33 cellular contexts compared by ENCODE assay signal in the genomic region with DNA sequence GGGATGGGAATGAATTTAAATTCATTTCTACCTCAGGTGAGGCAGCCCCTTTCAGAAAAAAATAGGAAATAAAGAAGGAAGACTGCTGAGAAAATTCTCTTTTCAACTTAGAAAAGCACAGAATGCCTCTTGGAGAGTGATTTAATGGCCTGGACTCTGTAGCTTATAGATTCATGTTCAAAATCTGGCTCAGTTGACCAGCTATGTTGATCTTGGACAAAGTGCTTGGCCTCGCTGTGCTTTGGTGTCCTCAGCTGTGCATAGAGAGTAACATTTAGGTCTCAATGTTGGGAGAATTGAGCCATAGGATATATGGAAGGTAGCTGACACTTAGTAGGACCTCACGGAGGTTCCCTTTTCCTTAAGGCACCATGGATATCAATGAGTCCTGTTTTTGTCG. TPM values are rescaled to one million over a fixed set of nuclear protein-coding genes. Genes with fewer than 3 reads are reported as not detected.
"Had no signal": no experiment of that assay in that cellular context is flagged by ENCODE, and none has a peak within 500 bp of the region (broad histone marks: within the 10 kb centered on the region; RNA-seq: fewer than 3 reads in every experiment).

No MANE protein-coding gene starts in this region.

- ATAC-seq: effector memory CD8-positive, alpha-beta T cell; esophagus mucosa; foreskin keratinocyte; gastrocnemius medialis; gastroesophageal sphincter; heart left ventricle; heart right ventricle had no signal

- H3K4me3 ChIP-seq: colonic mucosa, coronary artery, dorsolateral prefrontal cortex, esophagus muscularis mucosa, esophagus squamous epithelium, gastrocnemius medialis, gastroesophageal sphincter, heart left ventricle, heart right ventricle had no signal

- FAIRE-seq: colon, endometrium, endothelial cell of umbilical vein, frontal cortex had no signal

- H3K27me3 ChIP-seq: colonic mucosa, esophagus muscularis mucosa, esophagus squamous epithelium, foreskin keratinocyte, gastrocnemius medialis, gastroesophageal sphincter had no signal

- DNase-seq: colonic mucosa; cortex of kidney; dermis blood vessel endothelial cell; dorsolateral prefrontal cortex; effector CD4-positive, alpha-beta T cell; effector CD8-positive, alpha-beta T cell; effector memory CD4-positive, alpha-beta T cell; effector memory CD8-positive, alpha-beta T cell; endodermal cell; erythroblast; esophagus squamous epithelium; foreskin fibroblast; foreskin keratinocyte; foreskin melanocyte; gastrocnemius medialis; glutamatergic neuron; head of caudate nucleus; heart left ventricle; heart right ventricle had no signal

- H3K9me3 ChIP-seq: colonic mucosa, esophagus muscularis mucosa, esophagus squamous epithelium, gastrocnemius medialis, gastroesophageal sphincter had no signal

- H3K36me3 ChIP-seq: colonic mucosa, esophagus muscularis mucosa, esophagus squamous epithelium, gastrocnemius medialis, gastroesophageal sphincter, heart left ventricle, heart right ventricle had no signal

- H3K27ac ChIP-seq: colonic mucosa, coronary artery, dorsolateral prefrontal cortex, epithelial cell of prostate, esophagus muscularis mucosa, esophagus squamous epithelium, foreskin keratinocyte, gastrocnemius medialis, gastroesophageal sphincter, heart left ventricle, heart right ventricle had no signal

- H3K4me1 ChIP-seq: colonic mucosa, esophagus muscularis mucosa, esophagus squamous epithelium, foreskin keratinocyte, gastrocnemius medialis, gastroesophageal sphincter, heart left ventricle, heart right ventricle had no signal

RNA-seq across cellular contexts. Expression of gene SFRP2, which starts 49.7 kb away (rescaled TPM):
- total RNA-seq: dermis blood vessel endothelial cell, dermis microvascular lymphatic vessel endothelial cell, endothelial cell of umbilical vein, epithelial cell of proximal tubule, fibroblast of villous mesenchyme, foreskin keratinocyte, glomerular endothelial cell had no signal
- polyA plus RNA-seq: fibroblast of lung, foreskin keratinocyte had no signal
